In the genomic region with DNA sequence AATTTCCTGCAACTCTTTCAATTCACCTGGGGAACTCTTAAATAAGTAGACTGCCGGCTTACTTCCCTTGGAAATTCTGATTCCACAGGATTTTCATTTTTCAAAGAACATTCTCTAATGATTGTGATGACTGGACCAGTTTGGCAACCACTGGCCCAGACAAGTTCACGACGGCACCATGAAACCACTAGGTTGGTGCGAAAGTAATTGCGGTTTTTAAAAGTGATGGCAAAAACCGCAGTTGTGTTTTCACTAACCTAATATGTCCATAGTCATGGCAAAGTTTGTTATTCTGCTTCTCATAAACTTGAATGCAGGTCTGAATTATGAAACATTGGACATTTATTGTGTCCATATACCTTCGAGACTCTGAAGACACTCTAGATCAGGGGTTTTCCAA, we compare ENCODE assay signal across 32 cellular contexts.
"Had no signal": no experiment of that assay in that cellular context is flagged by ENCODE, and none has a peak within 500 bp of the region (broad histone marks: within the 10 kb centered on the region; RNA-seq: fewer than 3 reads in every experiment).

No MANE protein-coding gene starts in this region.

- H3K4me1 ChIP-seq: adrenal gland, body of pancreas, breast epithelium had no signal

- FAIRE-seq: astrocyte, TTC549 had no signal

- H3K4me3 ChIP-seq: adrenal gland, body of pancreas, breast epithelium had no signal

- DNase-seq: activated B cell treated with CpG ODN at 0.5 μM for 24 hours; activated CD4-positive, alpha-beta memory T cell treated with anti-CD3 and anti-CD28 coated beads for 36 hours; activated CD4-positive, alpha-beta T cell treated with anti-CD3 and anti-CD28 coated beads for 4 hours; activated CD4-positive, alpha-beta T cell treated with anti-CD3 and anti-CD28 coated beads, Interleukin-2, amount 50 U/mL, for 1 hour; activated CD4-positive, alpha-beta T cell treated with anti-CD3 and anti-CD28 coated beads, Interleukin-2, amount 50 U/mL, for 4 hours; activated CD4-positive, CD25-positive, alpha-beta regulatory T cell treated with anti-CD3 and anti-CD28 coated beads, Interleukin-2, amount 50 U/mL, for 72 hours; activated CD8-positive, alpha-beta memory T cell treated with anti-CD3 and anti-CD28 coated beads, Interleukin-2, amount 50 U/mL, for 4 hours; activated CD8-positive, alpha-beta T cell treated with anti-CD3 and anti-CD28 coated beads for 36 hours; activated effector memory CD4-positive, alpha-beta T cell treated with anti-CD3 and anti-CD28 coated beads, Interleukin-2, amount 50 U/mL, for 16 hours; activated gamma-delta T cell treated with Interleukin-2 at 50 U/mL for 16 hours; activated naive CD4-positive, alpha-beta T cell; activated naive CD4-positive, alpha-beta T cell treated with anti-CD3 and anti-CD28 coated beads for 36 hours; activated naive CD4-positive, alpha-beta T cell treated with anti-CD3 and anti-CD28 coated beads, Interleukin-2, amount 50 U/mL, for 16 hours; activated naive CD8-positive, alpha-beta T cell treated with anti-CD3 and anti-CD28 coated beads for 36 hours; activated T-cell treated with anti-CD3 and anti-CD28 coated beads for 4 hours; activated T-cell treated with anti-CD3 and anti-CD28 coated beads, Interleukin-2, amount 50 U/mL, for 1 hour; activated T-cell treated with anti-CD3 and anti-CD28 coated beads, Interleukin-2, amount 50 U/mL, for 4 hours; activated T-cell treated with anti-CD3 and anti-CD28 coated beads, Interleukin-2, amount 50 U/mL, for 72 hours; adrenal gland; amniotic stem cell; aorta; body of pancreas; brain microvascular endothelial cell; central memory CD4-positive, alpha-beta T cell; T-helper 2 cell; T-helper 9 cell had no signal

- H3K36me3 ChIP-seq: adrenal gland, brain microvascular endothelial cell, breast epithelium had no signal

- H3K27ac ChIP-seq: adrenal gland, body of pancreas, brain microvascular endothelial cell, breast epithelium, VCaP had no signal

- H3K9me3 ChIP-seq: adrenal gland, body of pancreas, breast epithelium had no signal

- ATAC-seq: activated CD8-positive, alpha-beta T cell treated with anti-CD3 and anti-CD28 coated beads for 36 hours; activated naive CD4-positive, alpha-beta T cell treated with anti-CD3 and anti-CD28 coated beads, Interleukin-2, amount 50 U/mL, for 72 hours; activated T-cell treated with anti-CD3 and anti-CD28 coated beads, Interleukin-2, amount 50 U/mL, for 4 hours; activated T-cell treated with anti-CD3 and anti-CD28 coated beads, Interleukin-2, amount 50 U/mL, for 72 hours; activated T-helper 17 cell treated with anti-CD3 and anti-CD28 coated beads, Interleukin-2, amount 50 U/mL, for 72 hours; body of pancreas had no signal

- H3K27me3 ChIP-seq: adrenal gland, body of pancreas, brain microvascular endothelial cell, breast epithelium had no signal
